Comparison of ENCODE assay signal across 8 cellular contexts in genomic region chr4:153152453-153153338, GRCh38. TPM values are rescaled to one million over a fixed set of nuclear protein-coding genes. Genes with fewer than 3 reads are reported as not detected.
DNase-seq lines count a peak whose midpoint lies in the region; ATAC-seq and TF ChIP-seq lines count a peak whose summit lies in the region.

No MANE protein-coding gene starts in this region.

- no peaks in the 10 kb centered on the region for H3K79me2 ChIP-seq in OCI-LY7 (ENCODE audit: insufficient read depth, low read depth, low read length)

- H3K4me3 ChIP-seq in OCI-LY7 (ENCODE audit: low read depth, low read length, poor library complexity, severe bottlenecking) (peak overlapping the region; percentile 53), thyroid gland (replicated peaks in 1 of 3) (peak overlapping the region; percentile 5 to 72 (median 43))

- WGBS in thyroid gland, 2 donors = 1% methylated on average over 26 to 34 of the region's 45 CpGs

- ATAC-seq in GM19351 (IDR thresholded peaks at IDR 0.05; ENCODE audit: unreplicated experiment) = peak; percentile 17
- ATAC-seq in foreskin keratinocyte = peak; percentile 13

- POLR2A ChIA-PET in OCI-LY7 (lab: Charles Lee) = interaction anchor here (0.5 kb wide), 1 partner anchor 37 kb away, joined by 3 read pairs; no protein-coding TSS in a partner anchor

- intact Hi-C loops in OCI-LY7 (cut with micrococcal nuclease; ENCODE audit: unreplicated experiment) (no loop called here), thyroid gland (cut with DNase I) (no loop called here)

- no peaks in the 10 kb centered on the region for H3K9me2 ChIP-seq in OCI-LY7 (ENCODE audit: insufficient read depth, low read length)

- peaks cover 31% of the 10 kb centered on the region for H3K4me1 ChIP-seq in OCI-LY7 (ENCODE audit: insufficient read depth, low read length, poor library complexity, severe bottlenecking)
- peaks cover 4% of the 10 kb centered on the region for H3K4me1 ChIP-seq in foreskin keratinocyte
- peaks cover 7 to 14% of the 10 kb centered on the region in 2 donors for H3K4me1 ChIP-seq in thyroid gland

- H3K9me3 ChIP-seq in OCI-LY7 (ENCODE audit: low read length) (no peaks in the 10 kb centered on the region), thyroid gland (no peaks in the 10 kb centered on the region)

- no TSS peak for BruUV-seq in OCI-LY7 (replicated peaks; lab: Mats Ljungman, UMichigan)

- H3K27me3 ChIP-seq in foreskin keratinocyte = peaks cover 59% of the 10 kb centered on the region
- no peaks in the 10 kb centered on the region for H3K27me3 ChIP-seq in thyroid gland

- peak overlapping the region; percentile 45 for H3K4me2 ChIP-seq in OCI-LY7 (ENCODE audit: low read length)

- H3K27ac ChIP-seq in OCI-LY7 (ENCODE audit: low read depth, low read length, poor library complexity, severe bottlenecking) (no peak overlapping the region), foreskin keratinocyte (no peak overlapping the region), thyroid gland (peak overlapping the region in 2 of 3 donors; percentile 41 to 77)

- CTCF ChIA-PET in OCI-LY7 (lab: Charles Lee; ENCODE audit: unreplicated experiment) = no interaction called here

- H3K36me3 ChIP-seq in OCI-LY7 (ENCODE audit: insufficient read depth, low read length) (no peaks in the 10 kb centered on the region), thyroid gland (no peaks in the 10 kb centered on the region)

- TF ChIP-seq POLR2A in thyroid gland (IDR thresholded peaks at IDR 0.05) = no peak

- H2AFZ ChIP-seq in OCI-LY7 (ENCODE audit: low read length) = peak overlapping the region; percentile 20; the same call in 1 of the 2 replicates

- no peaks in the 10 kb centered on the region for H4K20me1 ChIP-seq in OCI-LY7 (ENCODE audit: insufficient read depth, low read length)

- TF ChIP-seq CTCF in OCI-LY7 (conservative IDR thresholded peaks at IDR 0.05; ENCODE audit: low read length) (no peak), foreskin keratinocyte (conservative IDR thresholded peaks at IDR 0.05) (no peak), thyroid gland (IDR thresholded peaks at IDR 0.05) (no peak)

- DNase-seq in AG08395 (ENCODE audit: low spot score) = peak; percentile 15
- peak; percentile 36 for DNase-seq in HT-29 (ENCODE audit: low spot score)
- no peak for DNase-seq in OCI-LY7 (ENCODE audit: low spot score)
- DNase-seq in activated T-helper 9 cell treated with anti-CD3 and anti-CD28 coated beads, Interleukin-2, amount 50 U/mL, for 16 hours (ENCODE audit: low read depth) = peak; percentile 44
- DNase-seq in foreskin keratinocyte = no peak
- peak in 49 of 56 donors; percentile 14 to 86 (median 65) for DNase-seq in nucleus accumbens (lab: John Stamatoyannopoulos, UW)
- peak; percentile 77 to 79 for DNase-seq in thyroid gland

RNA-seq across cellular contexts. Expression of gene TRIM2, which starts 51.5 kb away (rescaled TPM):
- total RNA-seq in HT-29 (2014; rRNA removed; shearing (Covaris generic)) = 58.5 and 64.8 TPM in 2 replicates
- 0.06 and 0.46 TPM in 2 replicates for total RNA-seq in OCI-LY7 (2014; rRNA removed; shearing (Covaris generic))
- 0.29 TPM in 1 of 2 replicates, not detected in the other for total RNA-seq in OCI-LY7 (2022)
- total RNA-seq in foreskin keratinocyte = 7.0 and 9.9 TPM in 2 replicates
- polyA plus RNA-seq in foreskin keratinocyte = 0.91 and 1.8 TPM in 2 replicates
- total RNA-seq in thyroid gland = 100 to 1,000 TPM; 146 to 229 (median 192) TPM

Comparison
In these comparisons a context has a peak if more than half of its experiments do, and no peak if none do; other contexts are left out.
1. DNase-seq: peak in AG08395 (single experiment), HT-29 (single experiment), activated T-helper 9 cell treated with anti-CD3 and anti-CD28 coated beads, Interleukin-2, amount 50 U/mL, for 16 hours (single experiment), nucleus accumbens (49 of 56) and thyroid gland (2 of 2); none in OCI-LY7 (single experiment) and foreskin keratinocyte (0 of 2).
2. H3K27ac ChIP-seq: peak in thyroid gland (2 of 3); none in OCI-LY7 (single experiment) and foreskin keratinocyte (single experiment).